9 cellular contexts compared by ENCODE assay signal in genomic region chr10:58512470-58513188, GRCh38. TPM values are rescaled to one million over a fixed set of nuclear protein-coding genes. Genes with fewer than 3 reads are reported as not detected.
DNase-seq lines count a peak whose midpoint lies in the region; ATAC-seq and TF ChIP-seq lines count a peak whose summit lies in the region.
"Had no signal": no experiment of that assay in that cellular context is flagged by ENCODE, and none has a peak within 500 bp of the region (broad histone marks: within the 10 kb centered on the region; RNA-seq: fewer than 3 reads in every experiment).

Gene BICC1, plus strand, starts transcription at chr10:58512872. Its CDS starts 272 bp downstream, at chr10:58513144.

- DNase-seq in NCI-H1436 (lab: John Stamatoyannopoulos, UW) (peak; percentile 45), NCI-H1436 treated with DMSO at 0.1 percent for 48 hours (lab: John Stamatoyannopoulos, UW) (no peak), LHCN-M2 (ENCODE audit: low read depth) (peak; percentile 48), cardiac muscle cell (ENCODE audit: low read depth in 1 of 2, low spot score in 1 of 2) (peak; percentile 74 to 83), DMS79 (lab: John Stamatoyannopoulos, UW) (no peak)
- peak; percentile 37 for DNase-seq in activated naive CD8-positive, alpha-beta T cell treated with anti-CD3 and anti-CD28 coated beads for 36 hours

- H3K36me3 Mint-ChIP-seq in activated naive CD8-positive, alpha-beta T cell treated with anti-CD3 and anti-CD28 coated beads for 36 hours = no peaks in the 10 kb centered on the region

- H3K4me1 ChIP-seq in cardiac muscle cell (ENCODE audit: low read depth) = peaks cover 15% of the 10 kb centered on the region
- peaks cover 13 to 22% of the 10 kb centered on the region in 2 experiments for H3K4me1 ChIP-seq in neutrophil (ENCODE audit: control insufficient read depth in 1 of 2, insufficient read depth in 1 of 2, low read depth in 1 of 2, low read length in 1 of 2)

- peaks cover 6% of the 10 kb centered on the region for H3K4me1 Mint-ChIP-seq in activated naive CD8-positive, alpha-beta T cell treated with anti-CD3 and anti-CD28 coated beads for 36 hours

- H3K4me3 ChIP-seq in cardiac muscle cell (peak within 1 kb of the TSS; percentile 94), neutrophil (ENCODE audit: low read depth in 1 of 2, low read length in 1 of 2) (peak within 1 kb of the TSS; percentile 57 to 59)

- H3K9me3 ChIP-seq in cardiac muscle cell (ENCODE audit: low read depth) = no peaks in the 10 kb centered on the region
- H3K9me3 ChIP-seq in neutrophil = no peaks in the 10 kb centered on the region

- H3K27me3 Mint-ChIP-seq in activated naive CD8-positive, alpha-beta T cell treated with anti-CD3 and anti-CD28 coated beads for 36 hours = peaks cover 22% of the 10 kb centered on the region

- H3K27me3 ChIP-seq in cardiac muscle cell (peaks cover 3% of the 10 kb centered on the region), neutrophil (peaks cover 80% of the 10 kb centered on the region)

- no peak within 1 kb of the TSS for H3K27ac Mint-ChIP-seq in activated naive CD8-positive, alpha-beta T cell treated with anti-CD3 and anti-CD28 coated beads for 36 hours

- no peak for ATAC-seq in GM19467 (IDR thresholded peaks at IDR 0.05; ENCODE audit: unreplicated experiment)

- no peaks in the 10 kb centered on the region for H3K36me3 ChIP-seq in cardiac muscle cell
- H3K36me3 ChIP-seq in neutrophil = no peaks in the 10 kb centered on the region

- peak within 1 kb of the TSS; percentile 74 for H3K27ac ChIP-seq in cardiac muscle cell
- no peak within 1 kb of the TSS for H3K27ac ChIP-seq in neutrophil
- H3K27ac ChIP-seq: C4-2B had no signal

- TF ChIP-seq CTCF in cardiac muscle cell (IDR thresholded peaks at IDR 0.05; ENCODE audit: low read depth, low read length) (no peak), neutrophil (IDR thresholded peaks at IDR 0.05) (no peak)

- H3K4me3 Mint-ChIP-seq in activated naive CD8-positive, alpha-beta T cell treated with anti-CD3 and anti-CD28 coated beads for 36 hours = peak within 1 kb of the TSS; percentile 63

- no peaks in the 10 kb centered on the region for H3K9me3 Mint-ChIP-seq in activated naive CD8-positive, alpha-beta T cell treated with anti-CD3 and anti-CD28 coated beads for 36 hours

RNA-seq across cellular contexts. Expression of gene BICC1, which starts in this region (rescaled TPM):
- total RNA-seq in LHCN-M2 (2014; rRNA removed) (17.3 and 20.7 TPM in 2 replicates), cardiac muscle cell (11.3 and 13.2 TPM in 2 replicates)
- 6.2 TPM for polyA plus RNA-seq in LHCN-M2 (2012)
- under 1 TPM in 1 of 2 experiments, not detected in 1; 0.04 TPM for total RNA-seq in activated naive CD8-positive, alpha-beta T cell treated with anti-CD3 and anti-CD28 coated beads for 36 hours
- 6.4 and 7.2 TPM in 2 replicates for polyA plus RNA-seq in cardiac muscle cell

Comparison
In these comparisons a context has a peak if more than half of its experiments do, and no peak if none do; other contexts are left out.
1. RNA of gene BICC1 (total RNA-seq): 17.3 to 20.7 TPM in LHCN-M2 and 11.3 to 13.2 TPM in cardiac muscle cell; 0.04 TPM in activated naive CD8-positive, alpha-beta T cell treated with anti-CD3 and anti-CD28 coated beads for 36 hours; every median in the first group is over 10 times any median in the second.
2. DNase-seq: peak in NCI-H1436 (single experiment), LHCN-M2 (single experiment) and cardiac muscle cell (2 of 2); none in NCI-H1436 treated with DMSO at 0.1 percent for 48 hours (single experiment) and DMS79 (single experiment).
3. Peak in DNase-seq in activated naive CD8-positive, alpha-beta T cell treated with anti-CD3 and anti-CD28 coated beads for 36 hours; RNA of the gene not detected or under 1 TPM.